Comparison of ENCODE assay signal across 29 cellular contexts in genomic region chrX:426881-427280, GRCh38. TPM values are rescaled to one million over a fixed set of nuclear protein-coding genes. Genes with fewer than 3 reads are reported as not detected.
DNase-seq lines count a peak whose midpoint lies in the region; FAIRE-seq and TF ChIP-seq lines count a peak whose summit lies in the region.
"Had no signal": no experiment of that assay in that cellular context is flagged by ENCODE, and none has a peak within 500 bp of the region (broad histone marks: within the 10 kb centered on the region; RNA-seq: fewer than 3 reads in every experiment).

No MANE protein-coding gene starts in this region.

- TF ChIP-seq EP300 in SK-N-SH (IDR thresholded peaks at IDR 0.05; ENCODE audit: borderline replicate concordance in 1 of 2, low read depth in 1 of 2, low read length in 1 of 2) (no peak), stomach (IDR thresholded peaks at IDR 0.05) (no peak), esophagus muscularis mucosa (IDR thresholded peaks at IDR 0.05) (no peak)

- no peak overlapping the region for H3K27ac Mint-ChIP-seq in activated naive CD4-positive, alpha-beta T cell treated with anti-CD3 and anti-CD28 coated beads, Interleukin-2, amount 50 U/mL, for 24 hours
- H3K27ac Mint-ChIP-seq: activated CD4-positive, alpha-beta memory T cell treated with anti-CD3 and anti-CD28 coated beads, Interleukin-2, amount 10 ng/mL, durations not matched to agents 7 days and 5 days; effector memory CD8-positive, alpha-beta T cell had no signal

- H3F3A ChIP-seq in SK-N-SH (replicated peaks; ENCODE audit: insufficient read depth), result no peaks in the 10 kb centered on the region

- H3K79me2 ChIP-seq in SK-N-SH (ENCODE audit: insufficient read depth), result no peaks in the 10 kb centered on the region

- TF ChIP-seq RAD21 in SK-N-SH (IDR thresholded peaks at IDR 0.05; ENCODE audit: low read length), result no peak

- no peaks in the 10 kb centered on the region for H4K20me1 ChIP-seq in SK-N-SH (ENCODE audit: insufficient read depth)

- H3K27me3 ChIP-seq in SK-N-SH (ENCODE audit: insufficient read depth) (peaks cover 57% of the 10 kb centered on the region), stomach (peaks cover 0 to 49% (median 11%) of the 10 kb centered on the region in 3 donors), esophagus muscularis mucosa (peaks cover 0 to 85% (median 7%) of the 10 kb centered on the region in 4 donors)
- H3K27me3 ChIP-seq: BE2C had no signal

- TF ChIP-seq CTCF in SK-N-SH (IDR thresholded peaks at IDR 0.05) (no peak), stomach (IDR thresholded peaks at IDR 0.05) (no peak), esophagus muscularis mucosa (IDR thresholded peaks at IDR 0.05) (no peak)

- H3K27ac ChIP-seq in SK-N-SH (ENCODE audit: low read depth in 2 of 2, low read length in 1 of 2), result no peak overlapping the region
- H3K27ac ChIP-seq in stomach, result no peak overlapping the region
- no peak overlapping the region for H3K27ac ChIP-seq in esophagus muscularis mucosa (replicated peaks in 1 of 4)
- H3K27ac ChIP-seq: breast epithelium, esophagus squamous epithelium, gastrocnemius medialis, GM23248, skin epidermis, upper lobe of right lung had no signal

- no peak overlapping the region for H3K4me3 ChIP-seq in SK-N-SH (ENCODE audit: low read depth in 2 of 2, low read length in 1 of 2)
- H3K4me3 ChIP-seq in stomach, result no peak overlapping the region
- H3K4me3 ChIP-seq in esophagus muscularis mucosa, result no peak overlapping the region
- H3K4me3 ChIP-seq: breast epithelium, esophagus squamous epithelium, gastrocnemius medialis, GM12878, GM23248, skin epidermis, upper lobe of right lung had no signal

- peaks cover 12% of the 10 kb centered on the region for H3K27me3 Mint-ChIP-seq in activated naive CD4-positive, alpha-beta T cell treated with anti-CD3 and anti-CD28 coated beads, Interleukin-2, amount 50 U/mL, for 24 hours

- no peak overlapping the region for H2AFZ ChIP-seq in SK-N-SH (ENCODE audit: low read depth)
- H2AFZ ChIP-seq: GM23248 had no signal

- FAIRE-seq in urothelium cell line (lab: Jason Lieb, UNC), result no peak
- FAIRE-seq: colon, GM12878, islet of Langerhans, TTC549 had no signal

- WGBS in SK-N-SH (ENCODE audit: low lambda C conversion rate), result 9% methylated on average over 14 of the region's 14 CpGs
- 79 to 82% (median 80%) methylated on average over 14 of the region's 14 CpGs for WGBS in stomach, 5 donors
- WGBS in esophagus muscularis mucosa, result 87% methylated on average over 13 of the region's 14 CpGs

- no peak overlapping the region for H3K9ac ChIP-seq in SK-N-SH
- H3K9ac ChIP-seq: GM23248 had no signal

- H3K36me3 ChIP-seq in SK-N-SH (replicated peaks in 1 of 2; ENCODE audit: control insufficient read depth in 1 of 2, insufficient read depth in 2 of 2, low read length in 1 of 2) (no peaks in the 10 kb centered on the region), stomach (no peaks in the 10 kb centered on the region), esophagus muscularis mucosa (no peaks in the 10 kb centered on the region)
- H3K36me3 ChIP-seq: BE2C, breast epithelium, esophagus squamous epithelium, gastrocnemius medialis, upper lobe of right lung had no signal

- CTCF ChIA-PET in SK-N-SH (lab: Yijun Ruan, JAX), result no interaction called here

- peak overlapping the region; percentile 33 for H3K4me3 Mint-ChIP-seq in activated naive CD4-positive, alpha-beta T cell treated with anti-CD3 and anti-CD28 coated beads, Interleukin-2, amount 50 U/mL, for 24 hours
- H3K4me3 Mint-ChIP-seq: activated CD4-positive, alpha-beta memory T cell treated with anti-CD3 and anti-CD28 coated beads, Interleukin-2, amount 10 ng/mL, durations not matched to agents 7 days and 5 days; effector memory CD8-positive, alpha-beta T cell had no signal

- no peaks in the 10 kb centered on the region for H3K9me3 ChIP-seq in SK-N-SH
- peaks cover 0 to 20% (median 6%) of the 10 kb centered on the region in 4 donors for H3K9me3 ChIP-seq in stomach
- no peaks in the 10 kb centered on the region for H3K9me3 ChIP-seq in esophagus muscularis mucosa
- H3K9me3 ChIP-seq: BE2C, esophagus squamous epithelium, gastrocnemius medialis, upper lobe of right lung had no signal

- no peaks in the 10 kb centered on the region for H3K9me2 ChIP-seq in SK-N-SH

- no peaks in the 10 kb centered on the region for H3K36me3 Mint-ChIP-seq in activated naive CD4-positive, alpha-beta T cell treated with anti-CD3 and anti-CD28 coated beads, Interleukin-2, amount 50 U/mL, for 24 hours

- no peak overlapping the region for H3K4me2 ChIP-seq in SK-N-SH

- TF ChIP-seq POLR2A in stomach (IDR thresholded peaks at IDR 0.05), result no peak
- TF ChIP-seq POLR2A in esophagus muscularis mucosa (IDR thresholded peaks at IDR 0.05; ENCODE audit: low read depth), result no peak

- intact Hi-C loops in stomach (cut with DNase I; ENCODE audit: low total_unique reads) (no loop called here), esophagus muscularis mucosa (cut with DNase I) (no loop called here)

- H3K4me1 ChIP-seq in SK-N-SH (ENCODE audit: control insufficient read depth in 1 of 2, insufficient read depth in 2 of 2, low read depth in 1 of 2, low read length in 1 of 2) (no peaks in the 10 kb centered on the region), stomach (peaks cover 0 to 6% (median 0%) of the 10 kb centered on the region in 4 donors), esophagus muscularis mucosa (peaks cover 0 to 7% (median 5%) of the 10 kb centered on the region in 4 donors)
- H3K4me1 ChIP-seq: BE2C, breast epithelium, gastrocnemius medialis, upper lobe of right lung had no signal

- no peaks in the 10 kb centered on the region for H3K9me3 Mint-ChIP-seq in activated naive CD4-positive, alpha-beta T cell treated with anti-CD3 and anti-CD28 coated beads, Interleukin-2, amount 50 U/mL, for 24 hours
- H3K9me3 Mint-ChIP-seq: activated CD4-positive, alpha-beta memory T cell treated with anti-CD3 and anti-CD28 coated beads, Interleukin-2, amount 10 ng/mL, durations not matched to agents 7 days and 5 days had no signal

- POLR2A ChIA-PET in SK-N-SH (lab: Yijun Ruan, JAX), result no interaction called here

- DNase-seq in activated naive CD4-positive, alpha-beta T cell treated with Interleukin-2 at 50 U/mL for 16 hours, result no peak
- DNase-seq in SK-N-SH (no peak), islet precursor cell (peak; percentile 81), urothelium cell line (ENCODE audit: low spot score) (peak; percentile 56), RPMI8226 (no peak), stomach (no peak), esophagus muscularis mucosa (ENCODE audit: extremely low spot score) (no peak)
- DNase-seq: activated CD4-positive, alpha-beta memory T cell treated with anti-CD3 and anti-CD28 coated beads, Interleukin-2, amount 10 ng/mL, durations not matched to agents 7 days and 5 days; activated CD4-positive, CD25-positive, alpha-beta regulatory T cell treated with anti-CD3 and anti-CD28 coated beads, Interleukin-2, amount 50 U/mL, for 72 hours; activated effector memory CD4-positive, alpha-beta T cell treated with anti-CD3 and anti-CD28 coated beads, Interleukin-2, amount 50 U/mL, for 16 hours; BE2C; DMS79; effector memory CD8-positive, alpha-beta T cell; esophagus squamous epithelium; gastrocnemius medialis; GM23248; hippocampal formation; NCI-H1048; NCI-H187; NCI-H748 treated with DMSO at 0.1 percent for 48 hours; stimulated activated CD4-positive, alpha-beta T cell treated with anti-CD3 and anti-CD28 coated beads, Interleukin-1b, Interleukin-23, amount 100 ng/mL, for 48 hours; upper lobe of right lung had no signal

- peaks cover 8% of the 10 kb centered on the region for H3K4me1 Mint-ChIP-seq in activated naive CD4-positive, alpha-beta T cell treated with anti-CD3 and anti-CD28 coated beads, Interleukin-2, amount 50 U/mL, for 24 hours
- H3K4me1 Mint-ChIP-seq: activated CD4-positive, alpha-beta memory T cell treated with anti-CD3 and anti-CD28 coated beads, Interleukin-2, amount 10 ng/mL, durations not matched to agents 7 days and 5 days had no signal

TF ChIP-seq in SK-N-SH, 30 proteins besides CTCF, POLR2A, EP300 and RAD21:
- TF ChIP-seq USF2 (IDR thresholded peaks at IDR 0.05; ENCODE audit: borderline replicate concordance, low read depth, low read length), result no peak
- peak; percentile 40; the same call in 1 of the 2 replicates for TF ChIP-seq FOSL2 (IDR thresholded peaks at IDR 0.05; ENCODE audit: borderline replicate concordance, low read depth)
TF ChIP-seq in SK-N-SH: peak in this region for 1.

RNA-seq across cellular contexts. Expression of gene PPP2R3B, which starts 40.2 kb away (rescaled TPM):
- polyA plus RNA-seq in SK-N-SH (2012; rRNA removed) (18.9 and 19.4 TPM in 2 replicates), stomach (10 to 100 TPM; 10.5 to 30.2 (median 14.3) TPM)
- 7.3 and 11.6 TPM in 2 replicates for polyA plus RNA-seq in SK-N-SH (2012; cell fraction: cytosol; rRNA removed)
- polyA plus RNA-seq in SK-N-SH (2012; cell fraction: nucleus; rRNA removed), result 83.6 and 106 TPM in 2 replicates
- total RNA-seq in stomach (10 to 100 TPM in 3 of 5 donors, 1 to 10 TPM in 2; 5.3 to 31.7 (median 15.8) TPM), esophagus muscularis mucosa (1 to 10 TPM; 4.0 to 8.3 (median 5.4) TPM)

Comparison
In these comparisons a context has a peak if more than half of its experiments do, and no peak if none do; other contexts are left out.
1. DNase-seq: peak in islet precursor cell (single experiment) and urothelium cell line (single experiment); none in activated naive CD4-positive, alpha-beta T cell treated with Interleukin-2 at 50 U/mL for 16 hours (single experiment), SK-N-SH (single experiment), RPMI8226 (single experiment), stomach (single experiment) and esophagus muscularis mucosa (single experiment).